In genomic region chr5:154220625-154221024, GRCh38 we compare ENCODE assay signal across 10 cellular contexts. TPM values are rescaled to one million over a fixed set of nuclear protein-coding genes. Genes with fewer than 3 reads are reported as not detected.
A peak's percentile ranks its signal among the peaks of the same experiment; 100 is the strongest.
DNase-seq lines count a peak whose midpoint lies in the region; ATAC-seq and TF ChIP-seq lines count a peak whose summit lies in the region.
"Had no signal": no experiment of that assay in that cellular context is flagged by ENCODE, and none has a peak within 500 bp of the region (broad histone marks: within the 10 kb centered on the region; RNA-seq: fewer than 3 reads in every experiment).

No MANE protein-coding gene starts in this region.

- ATAC-seq in SK-N-SH treated with all-trans-retinoic acid at 6 μM for 48 hours: peak; percentile 76
- ATAC-seq: gastroesophageal sphincter had no signal

- no peaks in the 10 kb centered on the region for H4K20me1 ChIP-seq in fibroblast of lung (ENCODE audit: control insufficient read depth, extremely low read depth, insufficient read depth, low read length)
- H4K20me1 ChIP-seq in smooth muscle cell (ENCODE audit: low read depth): no peaks in the 10 kb centered on the region

- TF ChIP-seq CTCF in fibroblast of lung (conservative IDR thresholded peaks at IDR 0.05 in 1 of 2, IDR thresholded peaks at IDR 0.05 in 1 of 2; ENCODE audit: low read depth in 1 of 2, low read length in 2 of 2) (no peak), smooth muscle cell (IDR thresholded peaks at IDR 0.05; ENCODE audit: borderline replicate concordance, insufficient read depth, poor library complexity, severe bottlenecking) (no peak)

- no peaks in the 10 kb centered on the region for H3K36me3 ChIP-seq in fibroblast of lung (ENCODE audit: control insufficient read depth, insufficient read depth, low read length)
- no peaks in the 10 kb centered on the region for H3K36me3 ChIP-seq in smooth muscle cell (ENCODE audit: low read depth)
- H3K36me3 ChIP-seq: gastroesophageal sphincter had no signal

- H2AFZ ChIP-seq in fibroblast of lung (ENCODE audit: low read length) (no peak overlapping the region), smooth muscle cell (ENCODE audit: low read depth) (no peak overlapping the region)

- no peak overlapping the region for H3K9ac ChIP-seq in fibroblast of lung (ENCODE audit: insufficient read depth, low read length)
- H3K9ac ChIP-seq in smooth muscle cell (ENCODE audit: low read depth): peak overlapping the region; percentile 80

- peaks cover 28% of the 10 kb centered on the region for H3F3A ChIP-seq in smooth muscle cell (ENCODE audit: low read depth)

- H3K9me3 ChIP-seq in fibroblast of lung (ENCODE audit: control insufficient read depth, insufficient read depth, low read depth, low read length): no peaks in the 10 kb centered on the region
- H3K9me3 ChIP-seq in smooth muscle cell (replicated peaks; ENCODE audit: low read depth): no peaks in the 10 kb centered on the region
- H3K9me3 ChIP-seq: gastroesophageal sphincter had no signal

- H3K27me3 ChIP-seq in fibroblast of lung (ENCODE audit: control insufficient read depth, insufficient read depth, low read length): no peaks in the 10 kb centered on the region
- H3K27me3 ChIP-seq in smooth muscle cell (ENCODE audit: low read depth): no peaks in the 10 kb centered on the region
- H3K27me3 ChIP-seq: gastroesophageal sphincter had no signal

- peak overlapping the region; percentile 55 for H3K27ac ChIP-seq in fibroblast of lung (ENCODE audit: insufficient read depth, low read length)
- H3K27ac ChIP-seq in smooth muscle cell (ENCODE audit: low read depth): peak overlapping the region; percentile 91
- H3K27ac ChIP-seq: VCaP had no signal

- peak overlapping the region; percentile 2 for H3K4me2 ChIP-seq in fibroblast of lung (ENCODE audit: extremely low read depth, insufficient read depth, low read length)
- H3K4me2 ChIP-seq in smooth muscle cell: peak overlapping the region; percentile 54

- H3K4me1 ChIP-seq in fibroblast of lung (ENCODE audit: control insufficient read depth, extremely low read depth, insufficient read depth, low read length) (peaks cover 14% of the 10 kb centered on the region), smooth muscle cell (ENCODE audit: low read depth) (peaks cover 19% of the 10 kb centered on the region)

- H3K4me3 ChIP-seq in fibroblast of lung (replicated peaks in 1 of 4; ENCODE audit: control extremely low read depth in 1 of 4, insufficient read depth in 1 of 4, low read depth in 3 of 4, low read length in 4 of 4) (no peak overlapping the region), smooth muscle cell (no peak overlapping the region)
- H3K4me3 ChIP-seq: gastroesophageal sphincter had no signal

- DNase-seq in GM04503 (ENCODE audit: low read depth) (peak; percentile 49), fibroblast of lung (ENCODE audit: low read depth in 2 of 2) (peak; percentile 55 to 92), smooth muscle cell (lab: John Stamatoyannopoulos, UW; ENCODE audit: unreplicated experiment) (no peak), NCI-H748 (lab: John Stamatoyannopoulos, UW; ENCODE audit: unreplicated experiment) (no peak), NCI-H82 (lab: John Stamatoyannopoulos, UW) (no peak)
- no peak for DNase-seq in activated CD4-positive, alpha-beta T cell treated with anti-CD3 and anti-CD28 coated beads for 4 hours
- DNase-seq: activated naive CD8-positive, alpha-beta T cell treated with anti-CD3 and anti-CD28 coated beads for 36 hours had no signal

- H3K79me2 ChIP-seq in fibroblast of lung (ENCODE audit: control insufficient read depth, insufficient read depth, low read length) (peaks cover 2% of the 10 kb centered on the region), smooth muscle cell (ENCODE audit: low read depth) (no peaks in the 10 kb centered on the region)

TF ChIP-seq in SK-N-SH treated with all-trans-retinoic acid at 6 μM for 48 hours, 23 proteins besides CTCF, POLR2A, EP300 and RAD21:
- TF ChIP-seq POU6F1 (CRISPR knock-in tag; IDR thresholded peaks at IDR 0.05; ENCODE audit: borderline replicate concordance, low read depth) (no peak), ZFP30 (CRISPR knock-in tag; IDR thresholded peaks at IDR 0.05) (no peak)

RNA-seq across cellular contexts. Expression of gene GALNT10, which starts 30.1 kb away (rescaled TPM):
- total RNA-seq in fibroblast of lung (16.2 and 18.3 TPM in 2 replicates), smooth muscle cell (24.6 and 28.4 TPM in 2 replicates)
- polyA plus RNA-seq in fibroblast of lung (35.8 and 48.5 TPM in 2 replicates), smooth muscle cell (23.6 and 25.9 TPM in 2 replicates)
- polyA plus RNA-seq in fibroblast of lung (2012): 37.1 and 37.9 TPM in 2 replicates
- polyA minus RNA-seq in fibroblast of lung (ENCODE audit: low replicate concordance): 51.9 and 108 TPM in 2 replicates

Comparison
In these comparisons a context has a peak if more than half of its experiments do, and no peak if none do; other contexts are left out.
1. DNase-seq: peak in GM04503 (single experiment) and fibroblast of lung (2 of 2); none in smooth muscle cell (single experiment), NCI-H748 (single experiment), activated CD4-positive, alpha-beta T cell treated with anti-CD3 and anti-CD28 coated beads for 4 hours (0 of 2) and NCI-H82 (single experiment).